In the genomic region with DNA sequence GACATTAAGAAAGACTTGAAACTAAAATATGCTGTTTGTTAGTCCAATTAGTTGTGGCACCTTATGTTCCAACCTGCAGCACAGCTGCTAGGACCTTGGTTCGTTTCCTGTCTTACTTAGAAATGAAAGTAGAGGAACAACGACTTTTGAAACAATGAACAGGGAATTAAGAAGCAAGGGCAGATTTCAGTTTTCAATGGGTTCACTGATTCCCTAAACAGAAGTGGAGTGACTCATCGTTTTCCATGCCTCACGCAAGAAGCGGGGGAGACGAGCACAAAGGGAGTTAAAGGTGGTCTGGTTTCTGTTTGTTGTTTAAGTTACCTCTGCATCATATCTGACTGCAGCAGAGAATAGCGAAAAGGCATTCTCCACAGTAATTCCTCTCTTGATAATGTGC, we compare ENCODE assay signal across 8 cellular contexts. TPM values are rescaled to one million over a fixed set of nuclear protein-coding genes. Genes with fewer than 3 reads are reported as not detected.
DNase-seq lines count a peak whose midpoint lies in the region; ATAC-seq, FAIRE-seq and TF ChIP-seq lines count a peak whose summit lies in the region.

No MANE protein-coding gene starts in this region.

- intact Hi-C loops in breast epithelium (cut with DNase I; ENCODE audit: low total_unique reads) = no loop called here
- intact Hi-C loops in naive thymus-derived CD4-positive, alpha-beta T cell (cut with micrococcal nuclease) = loop anchor here (1.0 to 5.0 kb wide), 6 partner anchors 43 to 98 kb away; a partner anchor contains a TSS

- no peaks in the 10 kb centered on the region for H3K4me1 ChIP-seq in breast epithelium
- peaks cover 0 to 18% of the 10 kb centered on the region in 2 donors for H3K4me1 ChIP-seq in naive thymus-derived CD4-positive, alpha-beta T cell (ENCODE audit: control insufficient read depth in 2 of 2, insufficient read depth in 2 of 2, low read length in 2 of 2)

- peak; percentile 81 for FAIRE-seq in GM18507 (lab: Jason Lieb, UNC)

- peak; percentile 44 for ATAC-seq in naive thymus-derived CD4-positive, alpha-beta T cell
- ATAC-seq in HG02798 (IDR thresholded peaks at IDR 0.05; ENCODE audit: poor library complexity, unreplicated experiment) (no peak), HG03565 (IDR thresholded peaks at IDR 0.05; ENCODE audit: unreplicated experiment) (no peak)

- no peaks in the 10 kb centered on the region for H3K27me3 ChIP-seq in breast epithelium
- no peaks in the 10 kb centered on the region for H3K27me3 ChIP-seq in naive thymus-derived CD4-positive, alpha-beta T cell (ENCODE audit: control insufficient read depth in 2 of 2, insufficient read depth in 2 of 2, low read length in 2 of 2)

- H3K4me3 ChIP-seq in breast epithelium = peak overlapping the region in 2 of 3 donors; percentile 2 to 4
- H3K4me3 ChIP-seq in naive thymus-derived CD4-positive, alpha-beta T cell (ENCODE audit: low read length) = peak overlapping the region; percentile 38

- TF ChIP-seq CTCF in breast epithelium (IDR thresholded peaks at IDR 0.05) (no peak), GM20000 (IDR thresholded peaks at IDR 0.05; ENCODE audit: extremely low read depth, missing control alignments) (no peak)

- no peaks in the 10 kb centered on the region for H3K27me3 Mint-ChIP-seq in naive thymus-derived CD4-positive, alpha-beta T cell

- CTCF ChIA-PET in naive thymus-derived CD4-positive, alpha-beta T cell (lab: Charles Lee) = interaction anchor here (0.6 to 0.8 kb wide), 2 partner anchors 63 to 297 kb away, joined by 3 read pairs; no protein-coding TSS in a partner anchor

- peak overlapping the region; percentile 89 to 99 (median 94) for H3K27ac Mint-ChIP-seq in naive thymus-derived CD4-positive, alpha-beta T cell

- peaks cover 5 to 26% (median 23%) of the 10 kb centered on the region in 7 donors for H3K4me1 Mint-ChIP-seq in naive thymus-derived CD4-positive, alpha-beta T cell

- H3K9me3 ChIP-seq in KOPT-K1 (ENCODE audit: insufficient read depth, low read length, poor library complexity, severe bottlenecking) = no peaks in the 10 kb centered on the region
- no peaks in the 10 kb centered on the region for H3K9me3 ChIP-seq in breast epithelium
- H3K9me3 ChIP-seq in naive thymus-derived CD4-positive, alpha-beta T cell (ENCODE audit: control insufficient read depth in 2 of 3, low read length in 3 of 3) = no peaks in the 10 kb centered on the region

- H3K27ac ChIP-seq in KOPT-K1 (ENCODE audit: low read depth, low read length, poor library complexity, severe bottlenecking) (peak overlapping the region; percentile 77), breast epithelium (no peak overlapping the region)
- peak overlapping the region; percentile 76 for H3K27ac ChIP-seq in naive thymus-derived CD4-positive, alpha-beta T cell (ENCODE audit: low read depth, low read length)

- no peak for DNase-seq in GM18507 (ENCODE audit: extremely low spot score, insufficient read length, low read depth)
- DNase-seq in breast epithelium (ENCODE audit: low spot score in 2 of 2) = no peak
- DNase-seq in naive thymus-derived CD4-positive, alpha-beta T cell = peak in 6 of 9 donors; percentile 25 to 46 (median 30)
- no peak for DNase-seq in GM20000 (ENCODE audit: low spot score)
- no peak for DNase-seq in NCI-H2171 treated with DMSO at 0.1 percent for 48 hours (lab: John Stamatoyannopoulos, UW)

- POLR2A ChIA-PET in naive thymus-derived CD4-positive, alpha-beta T cell (lab: Charles Lee) = interaction anchor here (1.0 to 3.8 kb wide), 6 partner anchors 45 to 96 kb away, joined by 3 to 25 read pairs (median 8); a partner anchor contains a TSS

- no peaks in the 10 kb centered on the region for H3K9me3 Mint-ChIP-seq in naive thymus-derived CD4-positive, alpha-beta T cell

- no peak for TF ChIP-seq POLR2A in breast epithelium (IDR thresholded peaks at IDR 0.05)

- peak overlapping the region; percentile 79 to 89 (median 83) for H3K4me3 Mint-ChIP-seq in naive thymus-derived CD4-positive, alpha-beta T cell

- peaks cover 5 to 27% (median 13%) of the 10 kb centered on the region in 5 donors for H3K36me3 Mint-ChIP-seq in naive thymus-derived CD4-positive, alpha-beta T cell

- H3K36me3 ChIP-seq in KOPT-K1 (ENCODE audit: insufficient read depth, low read length) (peaks cover 64% of the 10 kb centered on the region), breast epithelium (no peaks in the 10 kb centered on the region)
- H3K36me3 ChIP-seq in naive thymus-derived CD4-positive, alpha-beta T cell (ENCODE audit: control insufficient read depth in 2 of 3, insufficient read depth in 3 of 3, low read length in 3 of 3) = peaks cover 0 to 6% (median 0%) of the 10 kb centered on the region in 3 experiments

RNA-seq across cellular contexts. Expression of a gene that starts 44.8 kb away (rescaled TPM):
- total RNA-seq in breast epithelium = 10 to 100 TPM; 33.8 to 56.5 (median 52.1) TPM
- 100 to 1,000 TPM in 4 of 5 experiments, 10 to 100 TPM in 1; 96.0 to 132 (median 126) TPM for total RNA-seq in naive thymus-derived CD4-positive, alpha-beta T cell
- polyA plus RNA-seq in naive thymus-derived CD4-positive, alpha-beta T cell = 10 to 100 TPM; 80.6 to 88.4 TPM

RNA-seq across cellular contexts. Expression of a gene that starts 44.8 kb away (rescaled TPM):
- 10 to 100 TPM; 13.8 to 18.4 (median 17.9) TPM for total RNA-seq in breast epithelium
- 10 to 100 TPM; 16.3 to 22.2 (median 20.4) TPM for total RNA-seq in naive thymus-derived CD4-positive, alpha-beta T cell
- 10 to 100 TPM in 1 of 2 donors, 1 to 10 TPM in 1; 8.1 to 12.9 TPM for polyA plus RNA-seq in naive thymus-derived CD4-positive, alpha-beta T cell

Comparison
In these comparisons a context has a peak if more than half of its experiments do, and no peak if none do; other contexts are left out.
1. DNase-seq: peak in naive thymus-derived CD4-positive, alpha-beta T cell (6 of 9); none in GM18507 (single experiment), breast epithelium (0 of 2), GM20000 (single experiment) and NCI-H2171 treated with DMSO at 0.1 percent for 48 hours (single experiment).
2. H3K27ac ChIP-seq: peak in KOPT-K1 (single experiment) and naive thymus-derived CD4-positive, alpha-beta T cell (single experiment); none in breast epithelium (0 of 2).